In the genomic region with DNA sequence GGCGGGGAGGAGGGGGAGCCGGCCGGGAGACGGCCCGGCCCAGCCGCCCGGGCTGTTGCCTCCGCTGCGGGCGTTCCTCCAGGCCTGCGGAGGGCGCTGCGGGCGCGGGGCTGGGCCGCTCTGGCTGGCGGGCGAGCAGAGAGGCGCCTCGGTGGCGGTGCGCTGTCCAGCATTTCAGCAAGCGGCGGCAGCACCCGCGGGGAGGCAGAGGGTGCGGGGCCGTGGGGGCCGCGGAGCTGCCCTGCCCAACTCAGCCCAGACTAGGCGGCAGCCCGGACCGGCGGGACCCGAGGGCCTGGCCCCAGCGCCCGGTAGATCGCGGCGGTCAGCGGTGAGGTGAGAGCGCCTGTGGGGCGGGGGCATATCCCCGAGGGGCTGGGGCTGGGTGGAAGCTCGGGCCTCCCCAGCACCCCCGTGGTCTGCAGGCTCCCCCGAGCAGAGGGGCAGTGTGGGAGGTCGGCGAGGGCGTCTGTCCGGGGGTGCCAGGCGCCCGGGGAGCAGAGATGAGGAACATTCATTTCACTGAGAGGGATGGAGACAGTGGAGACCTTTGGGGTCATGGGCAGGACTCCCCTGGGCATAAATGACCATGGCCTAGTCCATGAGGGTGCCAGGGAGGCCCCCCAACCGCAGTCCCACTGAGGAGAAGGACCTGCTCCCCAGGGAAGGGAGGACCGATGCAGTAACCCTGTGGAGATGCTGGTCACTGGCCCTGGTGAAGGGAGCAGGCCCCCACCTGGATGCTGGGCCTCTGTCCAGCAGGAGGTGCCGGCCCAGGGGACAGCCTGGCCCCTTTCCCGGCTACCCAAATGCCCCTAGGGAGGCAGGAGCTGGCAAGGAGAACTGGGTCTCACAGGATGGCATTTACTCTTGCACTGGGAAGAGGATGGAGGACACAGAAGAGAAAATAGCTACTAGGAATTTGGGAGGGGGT, we compare ENCODE assay signal across 1 cellular context.
TF ChIP-seq lines count a peak whose summit lies in the region.

A gene with protein sequence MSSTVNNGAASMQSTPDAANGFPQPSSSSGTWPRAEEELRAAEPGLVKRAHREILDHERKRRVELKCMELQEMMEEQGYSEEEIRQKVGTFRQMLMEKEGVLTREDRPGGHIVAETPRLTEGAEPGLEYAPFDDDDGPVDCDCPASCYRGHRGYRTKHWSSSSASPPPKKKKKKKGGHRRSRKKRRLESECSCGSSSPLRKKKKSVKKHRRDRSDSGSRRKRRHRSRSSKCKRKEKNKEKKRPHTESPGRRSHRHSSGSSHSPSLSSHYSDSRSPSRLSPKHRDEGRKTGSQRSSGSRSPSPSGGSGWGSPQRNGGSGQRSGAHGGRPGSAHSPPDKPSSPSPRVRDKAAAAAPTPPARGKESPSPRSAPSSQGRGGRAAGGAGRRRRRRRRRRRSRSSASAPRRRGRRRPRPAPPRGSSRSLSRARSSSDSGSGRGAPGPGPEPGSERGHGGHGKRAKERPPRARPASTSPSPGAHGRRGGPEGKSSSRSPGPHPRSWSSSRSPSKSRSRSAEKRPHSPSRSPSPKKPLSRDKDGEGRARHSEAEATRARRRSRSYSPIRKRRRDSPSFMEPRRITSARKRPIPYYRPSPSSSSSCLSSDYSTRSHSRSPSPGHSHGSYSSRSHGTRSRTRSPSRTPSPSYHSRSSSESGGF (plus strand): TSS at position 165 of the 934 bp plus-strand sequence. CDS start 33,171 bp downstream, outside the sequence.

TF ChIP-seq in GM12878, 131 proteins besides CTCF, POLR2A, EP300 and RAD21 (continued from another document and continues in another):
- 0 out of 2 replicates have a peak, but pooled peaks have one; percentile 19 for TF ChIP-seq CREB1 (IDR thresholded peaks at IDR 0.05; ENCODE audit: low read depth)
- TF ChIP-seq ATF7 (IDR thresholded peaks at IDR 0.05; ENCODE audit: low read depth): no peak
- TF ChIP-seq SIN3A (IDR thresholded peaks at IDR 0.05; ENCODE audit: low read depth, low read length): peak; percentile 83; the same call in 1 of the 2 replicates
- no peak for TF ChIP-seq MYB (IDR thresholded peaks at IDR 0.05; ENCODE audit: borderline replicate concordance, low read depth, low read length)
- TF ChIP-seq CHD2 (IDR thresholded peaks at IDR 0.05; ENCODE audit: borderline replicate concordance, low read depth, low read length): peak; percentile 60; the same call in 1 of the 2 replicates
- no peak for TF ChIP-seq BCL11A (IDR thresholded peaks at IDR 0.05; ENCODE audit: low read depth, low read length)
- no peak for TF ChIP-seq ZNF384 (IDR thresholded peaks at IDR 0.05; ENCODE audit: borderline replicate concordance, low read depth, low read length)
- no peak for TF ChIP-seq NR2C2 (IDR thresholded peaks at IDR 0.05; ENCODE audit: borderline replicate concordance, control insufficient read depth, insufficient read length, low read depth)
- no peak for TF ChIP-seq JUND (IDR thresholded peaks at IDR 0.05; ENCODE audit: low read depth, low read length)
- TF ChIP-seq NRF1 (conservative IDR thresholded peaks at IDR 0.05; ENCODE audit: low read depth, low read length): no peak
- no peak for TF ChIP-seq TCF7 (IDR thresholded peaks at IDR 0.05; ENCODE audit: borderline replicate concordance)
- TF ChIP-seq, protein P1, sequence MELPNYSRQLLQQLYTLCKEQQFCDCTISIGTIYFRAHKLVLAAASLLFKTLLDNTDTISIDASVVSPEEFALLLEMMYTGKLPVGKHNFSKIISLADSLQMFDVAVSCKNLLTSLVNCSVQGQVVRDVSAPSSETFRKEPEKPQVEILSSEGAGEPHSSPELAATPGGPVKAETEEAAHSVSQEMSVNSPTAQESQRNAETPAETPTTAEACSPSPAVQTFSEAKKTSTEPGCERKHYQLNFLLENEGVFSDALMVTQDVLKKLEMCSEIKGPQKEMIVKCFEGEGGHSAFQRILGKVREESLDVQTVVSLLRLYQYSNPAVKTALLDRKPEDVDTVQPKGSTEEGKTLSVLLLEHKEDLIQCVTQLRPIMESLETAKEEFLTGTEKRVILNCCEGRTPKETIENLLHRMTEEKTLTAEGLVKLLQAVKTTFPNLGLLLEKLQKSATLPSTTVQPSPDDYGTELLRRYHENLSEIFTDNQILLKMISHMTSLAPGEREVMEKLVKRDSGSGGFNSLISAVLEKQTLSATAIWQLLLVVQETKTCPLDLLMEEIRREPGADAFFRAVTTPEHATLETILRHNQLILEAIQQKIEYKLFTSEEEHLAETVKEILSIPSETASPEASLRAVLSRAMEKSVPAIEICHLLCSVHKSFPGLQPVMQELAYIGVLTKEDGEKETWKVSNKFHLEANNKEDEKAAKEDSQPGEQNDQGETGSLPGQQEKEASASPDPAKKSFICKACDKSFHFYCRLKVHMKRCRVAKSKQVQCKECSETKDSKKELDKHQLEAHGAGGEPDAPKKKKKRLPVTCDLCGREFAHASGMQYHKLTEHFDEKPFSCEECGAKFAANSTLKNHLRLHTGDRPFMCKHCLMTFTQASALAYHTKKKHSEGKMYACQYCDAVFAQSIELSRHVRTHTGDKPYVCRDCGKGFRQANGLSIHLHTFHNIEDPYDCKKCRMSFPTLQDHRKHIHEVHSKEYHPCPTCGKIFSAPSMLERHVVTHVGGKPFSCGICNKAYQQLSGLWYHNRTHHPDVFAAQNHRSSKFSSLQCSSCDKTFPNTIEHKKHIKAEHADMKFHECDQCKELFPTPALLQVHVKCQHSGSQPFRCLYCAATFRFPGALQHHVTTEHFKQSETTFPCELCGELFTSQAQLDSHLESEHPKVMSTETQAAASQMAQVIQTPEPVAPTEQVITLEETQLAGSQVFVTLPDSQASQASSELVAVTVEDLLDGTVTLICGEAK (IDR thresholded peaks at IDR 0.05; ENCODE audit: borderline replicate concordance): no peak
- peak; percentile 58; the same call in 1 of the 2 replicates for TF ChIP-seq MEF2A (IDR thresholded peaks at IDR 0.05; ENCODE audit: insufficient read depth, low read depth, low read length)
- peak; percentile 84; the same call in 1 of the 2 replicates for TF ChIP-seq SMARCA5 (IDR thresholded peaks at IDR 0.05)
- peak; percentile 46 for TF ChIP-seq SP1 (IDR thresholded peaks at IDR 0.05; ENCODE audit: low read depth, low read length)
- 0 out of 2 replicates have a peak, but pooled peaks have one; percentile 37 for TF ChIP-seq RUNX3 (IDR thresholded peaks at IDR 0.05; ENCODE audit: low read length)
- 0 out of 2 replicates have a peak, but pooled peaks have one; percentile 23 for TF ChIP-seq DPF2 (IDR thresholded peaks at IDR 0.05)
- no peak for TF ChIP-seq BACH1 (IDR thresholded peaks at IDR 0.05; ENCODE audit: borderline replicate concordance)
- no peak for TF ChIP-seq MYC (IDR thresholded peaks at IDR 0.05; ENCODE audit: insufficient read depth, insufficient read length, insufficient replicate concordance, low read length, severe bottlenecking)
- no peak for TF ChIP-seq BRCA1 (IDR thresholded peaks at IDR 0.05; ENCODE audit: low read depth, low read length)
- no peak for TF ChIP-seq SIX5 (IDR thresholded peaks at IDR 0.05; ENCODE audit: low read depth, low read length, severe bottlenecking)
- TF ChIP-seq, protein P2, sequence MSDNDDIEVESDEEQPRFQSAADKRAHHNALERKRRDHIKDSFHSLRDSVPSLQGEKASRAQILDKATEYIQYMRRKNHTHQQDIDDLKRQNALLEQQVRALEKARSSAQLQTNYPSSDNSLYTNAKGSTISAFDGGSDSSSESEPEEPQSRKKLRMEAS (IDR thresholded peaks at IDR 0.05; ENCODE audit: low read depth, low read length): 0 out of 2 replicates have a peak, but pooled peaks have one; percentile 44
- TF ChIP-seq CBX5 (IDR thresholded peaks at IDR 0.05; ENCODE audit: low read depth): peak; percentile 71; the same call in 1 of the 2 replicates
- TF ChIP-seq MTA3 (IDR thresholded peaks at IDR 0.05; ENCODE audit: borderline replicate concordance, low read length): no peak
- peak; percentile 25 for TF ChIP-seq RELA (IDR thresholded peaks at IDR 0.05; ENCODE audit: borderline replicate concordance, partially characterized antibody)
- TF ChIP-seq IKZF1 (conservative IDR thresholded peaks at IDR 0.05): peak; percentile 52
- TF ChIP-seq, protein P3, sequence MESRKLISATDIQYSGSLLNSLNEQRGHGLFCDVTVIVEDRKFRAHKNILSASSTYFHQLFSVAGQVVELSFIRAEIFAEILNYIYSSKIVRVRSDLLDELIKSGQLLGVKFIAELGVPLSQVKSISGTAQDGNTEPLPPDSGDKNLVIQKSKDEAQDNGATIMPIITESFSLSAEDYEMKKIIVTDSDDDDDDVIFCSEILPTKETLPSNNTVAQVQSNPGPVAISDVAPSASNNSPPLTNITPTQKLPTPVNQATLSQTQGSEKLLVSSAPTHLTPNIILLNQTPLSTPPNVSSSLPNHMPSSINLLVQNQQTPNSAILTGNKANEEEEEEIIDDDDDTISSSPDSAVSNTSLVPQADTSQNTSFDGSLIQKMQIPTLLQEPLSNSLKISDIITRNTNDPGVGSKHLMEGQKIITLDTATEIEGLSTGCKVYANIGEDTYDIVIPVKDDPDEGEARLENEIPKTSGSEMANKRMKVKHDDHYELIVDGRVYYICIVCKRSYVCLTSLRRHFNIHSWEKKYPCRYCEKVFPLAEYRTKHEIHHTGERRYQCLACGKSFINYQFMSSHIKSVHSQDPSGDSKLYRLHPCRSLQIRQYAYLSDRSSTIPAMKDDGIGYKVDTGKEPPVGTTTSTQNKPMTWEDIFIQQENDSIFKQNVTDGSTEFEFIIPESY (IDR thresholded peaks at IDR 0.05): no peak
- TF ChIP-seq, protein P4, sequence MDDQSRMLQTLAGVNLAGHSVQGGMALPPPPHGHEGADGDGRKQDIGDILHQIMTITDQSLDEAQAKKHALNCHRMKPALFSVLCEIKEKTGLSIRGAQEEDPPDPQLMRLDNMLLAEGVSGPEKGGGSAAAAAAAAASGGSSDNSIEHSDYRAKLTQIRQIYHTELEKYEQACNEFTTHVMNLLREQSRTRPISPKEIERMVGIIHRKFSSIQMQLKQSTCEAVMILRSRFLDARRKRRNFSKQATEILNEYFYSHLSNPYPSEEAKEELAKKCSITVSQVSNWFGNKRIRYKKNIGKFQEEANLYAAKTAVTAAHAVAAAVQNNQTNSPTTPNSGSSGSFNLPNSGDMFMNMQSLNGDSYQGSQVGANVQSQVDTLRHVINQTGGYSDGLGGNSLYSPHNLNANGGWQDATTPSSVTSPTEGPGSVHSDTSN (IDR thresholded peaks at IDR 0.05; ENCODE audit: insufficient replicate concordance, low read depth, low read length): no peak
- TF ChIP-seq, protein P5, sequence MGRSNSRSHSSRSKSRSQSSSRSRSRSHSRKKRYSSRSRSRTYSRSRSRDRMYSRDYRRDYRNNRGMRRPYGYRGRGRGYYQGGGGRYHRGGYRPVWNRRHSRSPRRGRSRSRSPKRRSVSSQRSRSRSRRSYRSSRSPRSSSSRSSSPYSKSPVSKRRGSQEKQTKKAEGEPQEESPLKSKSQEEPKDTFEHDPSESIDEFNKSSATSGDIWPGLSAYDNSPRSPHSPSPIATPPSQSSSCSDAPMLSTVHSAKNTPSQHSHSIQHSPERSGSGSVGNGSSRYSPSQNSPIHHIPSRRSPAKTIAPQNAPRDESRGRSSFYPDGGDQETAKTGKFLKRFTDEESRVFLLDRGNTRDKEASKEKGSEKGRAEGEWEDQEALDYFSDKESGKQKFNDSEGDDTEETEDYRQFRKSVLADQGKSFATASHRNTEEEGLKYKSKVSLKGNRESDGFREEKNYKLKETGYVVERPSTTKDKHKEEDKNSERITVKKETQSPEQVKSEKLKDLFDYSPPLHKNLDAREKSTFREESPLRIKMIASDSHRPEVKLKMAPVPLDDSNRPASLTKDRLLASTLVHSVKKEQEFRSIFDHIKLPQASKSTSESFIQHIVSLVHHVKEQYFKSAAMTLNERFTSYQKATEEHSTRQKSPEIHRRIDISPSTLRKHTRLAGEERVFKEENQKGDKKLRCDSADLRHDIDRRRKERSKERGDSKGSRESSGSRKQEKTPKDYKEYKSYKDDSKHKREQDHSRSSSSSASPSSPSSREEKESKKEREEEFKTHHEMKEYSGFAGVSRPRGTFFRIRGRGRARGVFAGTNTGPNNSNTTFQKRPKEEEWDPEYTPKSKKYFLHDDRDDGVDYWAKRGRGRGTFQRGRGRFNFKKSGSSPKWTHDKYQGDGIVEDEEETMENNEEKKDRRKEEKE (IDR thresholded peaks at IDR 0.05): no peak
- no peak for TF ChIP-seq POU2F2 (IDR thresholded peaks at IDR 0.05; ENCODE audit: borderline replicate concordance, low read depth, low read length)
- peak; percentile 61; the same call in 1 of the 2 replicates for TF ChIP-seq MXI1 (IDR thresholded peaks at IDR 0.05; ENCODE audit: low read depth, low read length)
- no peak for TF ChIP-seq CBX3 (IDR thresholded peaks at IDR 0.05; ENCODE audit: borderline replicate concordance, low read depth)
- no peak for TF ChIP-seq SREBF1 (IDR thresholded peaks at IDR 0.05; ENCODE audit: low read length)
- TF ChIP-seq, protein P6, sequence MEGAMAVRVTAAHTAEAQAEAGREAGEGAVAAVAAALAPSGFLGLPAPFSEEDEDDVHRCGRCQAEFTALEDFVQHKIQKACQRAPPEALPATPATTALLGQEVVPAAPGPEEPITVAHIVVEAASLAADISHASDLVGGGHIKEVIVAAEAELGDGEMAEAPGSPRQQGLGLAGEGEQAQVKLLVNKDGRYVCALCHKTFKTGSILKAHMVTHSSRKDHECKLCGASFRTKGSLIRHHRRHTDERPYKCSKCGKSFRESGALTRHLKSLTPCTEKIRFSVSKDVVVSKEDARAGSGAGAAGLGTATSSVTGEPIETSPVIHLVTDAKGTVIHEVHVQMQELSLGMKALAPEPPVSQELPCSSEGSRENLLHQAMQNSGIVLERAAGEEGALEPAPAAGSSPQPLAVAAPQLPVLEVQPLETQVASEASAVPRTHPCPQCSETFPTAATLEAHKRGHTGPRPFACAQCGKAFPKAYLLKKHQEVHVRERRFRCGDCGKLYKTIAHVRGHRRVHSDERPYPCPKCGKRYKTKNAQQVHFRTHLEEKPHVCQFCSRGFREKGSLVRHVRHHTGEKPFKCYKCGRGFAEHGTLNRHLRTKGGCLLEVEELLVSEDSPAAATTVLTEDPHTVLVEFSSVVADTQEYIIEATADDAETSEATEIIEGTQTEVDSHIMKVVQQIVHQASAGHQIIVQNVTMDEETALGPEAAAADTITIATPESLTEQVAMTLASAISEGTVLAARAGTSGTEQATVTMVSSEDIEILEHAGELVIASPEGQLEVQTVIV (IDR thresholded peaks at IDR 0.05; ENCODE audit: borderline replicate concordance, partially characterized antibody): no peak
- TF ChIP-seq, protein P7, sequence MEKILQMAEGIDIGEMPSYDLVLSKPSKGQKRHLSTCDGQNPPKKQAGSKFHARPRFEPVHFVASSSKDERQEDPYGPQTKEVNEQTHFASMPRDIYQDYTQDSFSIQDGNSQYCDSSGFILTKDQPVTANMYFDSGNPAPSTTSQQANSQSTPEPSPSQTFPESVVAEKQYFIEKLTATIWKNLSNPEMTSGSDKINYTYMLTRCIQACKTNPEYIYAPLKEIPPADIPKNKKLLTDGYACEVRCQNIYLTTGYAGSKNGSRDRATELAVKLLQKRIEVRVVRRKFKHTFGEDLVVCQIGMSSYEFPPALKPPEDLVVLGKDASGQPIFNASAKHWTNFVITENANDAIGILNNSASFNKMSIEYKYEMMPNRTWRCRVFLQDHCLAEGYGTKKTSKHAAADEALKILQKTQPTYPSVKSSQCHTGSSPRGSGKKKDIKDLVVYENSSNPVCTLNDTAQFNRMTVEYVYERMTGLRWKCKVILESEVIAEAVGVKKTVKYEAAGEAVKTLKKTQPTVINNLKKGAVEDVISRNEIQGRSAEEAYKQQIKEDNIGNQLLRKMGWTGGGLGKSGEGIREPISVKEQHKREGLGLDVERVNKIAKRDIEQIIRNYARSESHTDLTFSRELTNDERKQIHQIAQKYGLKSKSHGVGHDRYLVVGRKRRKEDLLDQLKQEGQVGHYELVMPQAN (conservative IDR thresholded peaks at IDR 0.05): no peak
